In genomic region chr16:48353565-48354163, GRCh38 we compare ENCODE assay signal across 8 cellular contexts. TPM values are rescaled to one million over a fixed set of nuclear protein-coding genes. Genes with fewer than 3 reads are reported as not detected.
DNase-seq lines count a peak whose midpoint lies in the region; ATAC-seq and TF ChIP-seq lines count a peak whose summit lies in the region.

No MANE protein-coding gene starts in this region.

- no peak overlapping the region for H3K27ac ChIP-seq in CD8-positive, alpha-beta T cell (ENCODE audit: low read depth, low read length)
- H3K27ac ChIP-seq in upper lobe of left lung: no peak overlapping the region

- H3K36me3 ChIP-seq in CD8-positive, alpha-beta T cell (ENCODE audit: insufficient read depth, low read length): peaks cover 14% of the 10 kb centered on the region
- H3K36me3 ChIP-seq in upper lobe of left lung: peaks cover 11 to 66% (median 23%) of the 10 kb centered on the region in 4 donors

- no peak for TF ChIP-seq POLR2A in upper lobe of left lung (IDR thresholded peaks at IDR 0.05)

- no peak overlapping the region for H3K4me3 Mint-ChIP-seq in CD8-positive, alpha-beta T cell
- no peak overlapping the region for H3K4me3 Mint-ChIP-seq in activated T-cell treated with anti-CD3 and anti-CD28 coated beads, Interleukin-2, amount 50 U/mL, for 72 hours
- H3K4me3 Mint-ChIP-seq in osteocyte (ENCODE audit: unreplicated experiment): no peak overlapping the region

- peaks cover 3% of the 10 kb centered on the region for H3K4me1 ChIP-seq in CD8-positive, alpha-beta T cell (ENCODE audit: insufficient read depth, low read length)
- peaks cover 0 to 6% (median 4%) of the 10 kb centered on the region in 4 donors for H3K4me1 ChIP-seq in upper lobe of left lung

- no peaks in the 10 kb centered on the region for H3K27me3 ChIP-seq in CD8-positive, alpha-beta T cell (ENCODE audit: insufficient read depth, low read length)
- H3K27me3 ChIP-seq in upper lobe of left lung: no peaks in the 10 kb centered on the region

- no peak for TF ChIP-seq EP300 in upper lobe of left lung (IDR thresholded peaks at IDR 0.05)

- CTCF ChIA-PET in CD8-positive, alpha-beta T cell (lab: Charles Lee): interaction anchor here (0.6 to 11.7 kb wide), 22 partner anchors 11 to 282 kb away, joined by 3 to 114 read pairs (median 4); partner anchors contain the start of gene SIAH1

- peaks cover 69% of the 10 kb centered on the region for H3K36me3 Mint-ChIP-seq in CD8-positive, alpha-beta T cell
- H3K36me3 Mint-ChIP-seq in activated T-cell treated with anti-CD3 and anti-CD28 coated beads, Interleukin-2, amount 50 U/mL, for 72 hours (ENCODE audit: insufficient read depth in 2 of 2): peaks cover 8 to 23% of the 10 kb centered on the region in 2 donors
- H3K36me3 Mint-ChIP-seq in osteocyte (ENCODE audit: unreplicated experiment): peaks cover 41% of the 10 kb centered on the region

- no peak overlapping the region for H3K4me3 ChIP-seq in CD8-positive, alpha-beta T cell (ENCODE audit: low read depth, low read length)
- no peak overlapping the region for H3K4me3 ChIP-seq in fibroblast of pulmonary artery (replicated peaks; ENCODE audit: low read depth, low read length)
- no peak overlapping the region for H3K4me3 ChIP-seq in upper lobe of left lung

- WGBS in upper lobe of left lung, 2 donors: 17 to 28% methylated on average over 7 of the region's 7 CpGs

- ATAC-seq in CD8-positive, alpha-beta T cell: peak; percentile 97
- ATAC-seq in GM19452 (IDR thresholded peaks at IDR 0.05; ENCODE audit: unreplicated experiment) (peak; percentile 74), upper lobe of left lung (ENCODE audit: low FRiP score in 2 of 2) (peak; percentile 86 to 90)
- ATAC-seq in activated T-cell treated with anti-CD3 and anti-CD28 coated beads, Interleukin-2, amount 50 U/mL, for 72 hours (replicated peaks in 1 of 2): peak; percentile 69 to 74

- H3K9me3 ChIP-seq in CD8-positive, alpha-beta T cell (ENCODE audit: low read length): no peaks in the 10 kb centered on the region
- H3K9me3 ChIP-seq in upper lobe of left lung: no peaks in the 10 kb centered on the region

- peaks cover 8% of the 10 kb centered on the region for H3K4me1 Mint-ChIP-seq in CD8-positive, alpha-beta T cell (ENCODE audit: low read depth)
- H3K4me1 Mint-ChIP-seq in activated T-cell treated with anti-CD3 and anti-CD28 coated beads, Interleukin-2, amount 50 U/mL, for 72 hours (ENCODE audit: low read depth): peaks cover 23% of the 10 kb centered on the region
- H3K4me1 Mint-ChIP-seq in osteocyte (ENCODE audit: unreplicated experiment): peaks cover 12% of the 10 kb centered on the region

- H3K27me3 Mint-ChIP-seq in CD8-positive, alpha-beta T cell (ENCODE audit: low read depth): no peaks in the 10 kb centered on the region
- H3K27me3 Mint-ChIP-seq in activated T-cell treated with anti-CD3 and anti-CD28 coated beads, Interleukin-2, amount 50 U/mL, for 72 hours (ENCODE audit: low read depth): no peaks in the 10 kb centered on the region
- no peaks in the 10 kb centered on the region for H3K27me3 Mint-ChIP-seq in osteocyte (ENCODE audit: unreplicated experiment)

- intact Hi-C loops in CD8-positive, alpha-beta T cell (cut with DNase I, micrococcal nuclease): loop anchor here (1.0 to 5.0 kb wide), 6 partner anchors 12 to 277 kb away; partner anchors contain the start of gene SIAH1 (in 2 of the 2)

- DNase-seq in CD8-positive, alpha-beta T cell: peak; percentile 37 to 78 (median 66)
- DNase-seq in HUDEP-2 (lab: John Stamatoyannopoulos, UW; ENCODE audit: unreplicated experiment in 76 of 76) (peak in 68 of 76 experiments; percentile 5 to 74 (median 40)), RKO (ENCODE audit: low spot score) (peak; percentile 85), fibroblast of pulmonary artery (ENCODE audit: low read depth) (peak; percentile 82), osteocyte (ENCODE audit: extremely low spot score, unreplicated experiment) (peak; percentile 77), upper lobe of left lung (peak in 1 of 2 donors; percentile 71)
- peak; percentile 63 to 64 for DNase-seq in activated T-cell treated with anti-CD3 and anti-CD28 coated beads, Interleukin-2, amount 50 U/mL, for 72 hours

- POLR2A ChIA-PET in CD8-positive, alpha-beta T cell (lab: Charles Lee): interaction anchor here (1.0 kb wide), 1 partner anchor 270 kb away, joined by 5 read pairs; no protein-coding TSS in a partner anchor

- no peaks in the 10 kb centered on the region for H3K9me3 Mint-ChIP-seq in CD8-positive, alpha-beta T cell
- H3K9me3 Mint-ChIP-seq in activated T-cell treated with anti-CD3 and anti-CD28 coated beads, Interleukin-2, amount 50 U/mL, for 72 hours: no peaks in the 10 kb centered on the region
- no peaks in the 10 kb centered on the region for H3K9me3 Mint-ChIP-seq in osteocyte (ENCODE audit: unreplicated experiment)

- peak overlapping the region; percentile 18 for H3K27ac Mint-ChIP-seq in CD8-positive, alpha-beta T cell
- peak overlapping the region; percentile 58 for H3K27ac Mint-ChIP-seq in activated T-cell treated with anti-CD3 and anti-CD28 coated beads, Interleukin-2, amount 50 U/mL, for 72 hours
- peak overlapping the region; percentile 63 for H3K27ac Mint-ChIP-seq in osteocyte (ENCODE audit: unreplicated experiment)

- TF ChIP-seq CTCF in CD8-positive, alpha-beta T cell (IDR thresholded peaks at IDR 0.05): peak; percentile 92
- TF ChIP-seq CTCF in fibroblast of pulmonary artery (IDR thresholded peaks at IDR 0.05; ENCODE audit: low read length, missing control alignments) (peak; percentile 95), osteocyte (IDR thresholded peaks at IDR 0.05) (peak; percentile 87), upper lobe of left lung (IDR thresholded peaks at IDR 0.05) (peak; percentile 81 to 92 (median 86))

RNA-seq across cellular contexts. Expression of gene SIAH1, which starts 31.5 kb away (rescaled TPM):
- total RNA-seq in CD8-positive, alpha-beta T cell: 10 to 100 TPM; 28.1 to 34.8 TPM
- 10 to 100 TPM; 28.2 to 30.4 TPM for total RNA-seq in activated T-cell treated with anti-CD3 and anti-CD28 coated beads, Interleukin-2, amount 50 U/mL, for 72 hours
- total RNA-seq in osteocyte (29.4 and 32.2 TPM in 2 replicates), upper lobe of left lung (10 to 100 TPM; 19.4 to 45.1 (median 24.9) TPM)
